ENCODE assay signal across 8 cellular contexts in genomic region chr7:119935418-119936025, GRCh38.
DNase-seq lines count a peak whose midpoint lies in the region; ATAC-seq and TF ChIP-seq lines count a peak whose summit lies in the region.

No MANE protein-coding gene starts in this region.

- H3K4me3 ChIP-seq in heart right ventricle (no peak overlapping the region), right atrium auricular region (no peak overlapping the region), epithelial cell of proximal tubule (ENCODE audit: low read depth, low read length) (no peak overlapping the region)

- intact Hi-C loops in heart right ventricle (cut with DNase I) = loop anchor here (2.0 to 10.0 kb wide), 3 partner anchors 337 to 619 kb away; partner anchors contain the start of gene KCND2 (in 10 of the 10)

- H3K4me1 ChIP-seq in heart right ventricle = no peaks in the 10 kb centered on the region
- H3K4me1 ChIP-seq in right atrium auricular region = no peaks in the 10 kb centered on the region

- WGBS in heart right ventricle, 2 donors = 25 to 29% methylated on average over 4 of the region's 4 CpGs

- H3K36me3 ChIP-seq in heart right ventricle (no peaks in the 10 kb centered on the region), right atrium auricular region (no peaks in the 10 kb centered on the region)

- H3K9me3 ChIP-seq in heart right ventricle (no peaks in the 10 kb centered on the region), right atrium auricular region (no peaks in the 10 kb centered on the region)

- H3K27me3 ChIP-seq in heart right ventricle (peaks cover 0 to 4% (median 0%) of the 10 kb centered on the region in 7 donors), right atrium auricular region (no peaks in the 10 kb centered on the region)

- DNase-seq in heart right ventricle (no peak), right atrium auricular region (ENCODE audit: low spot score) (no peak), HPDE6-E6E7 (ENCODE audit: extremely low spot score) (peak; percentile 6), OCI-M1 (lab: John Stamatoyannopoulos, UW) (peak; percentile 73), epithelial cell of proximal tubule (ENCODE audit: low read depth) (peak; percentile 16), renal cortical epithelial cell (ENCODE audit: low read depth) (peak; percentile 57), NK-92 (lab: John Stamatoyannopoulos, UW; ENCODE audit: unreplicated experiment) (no peak)
- no peak for DNase-seq in activated CD4-positive, alpha-beta T cell treated with anti-CD3 and anti-CD28 coated beads for 1 hour

- ATAC-seq in heart right ventricle = no peak

- TF ChIP-seq CTCF in heart right ventricle (IDR thresholded peaks at IDR 0.05) (peak; percentile 18 to 65 (median 48)), right atrium auricular region (IDR thresholded peaks at IDR 0.05) (peak in 1 of 2 donors; percentile 57), epithelial cell of proximal tubule (conservative IDR thresholded peaks at IDR 0.05; ENCODE audit: low read depth, low read length) (peak; percentile 50)

- H3K27ac ChIP-seq in heart right ventricle (no peak overlapping the region), right atrium auricular region (no peak overlapping the region)

Comparison
In these comparisons a context has a peak if more than half of its experiments do, and no peak if none do; other contexts are left out.
1. DNase-seq: peak in HPDE6-E6E7 (single experiment), OCI-M1 (single experiment), epithelial cell of proximal tubule (single experiment) and renal cortical epithelial cell (single experiment); none in heart right ventricle (0 of 2), right atrium auricular region (single experiment), NK-92 (single experiment) and activated CD4-positive, alpha-beta T cell treated with anti-CD3 and anti-CD28 coated beads for 1 hour (single experiment).